In the genomic region with DNA sequence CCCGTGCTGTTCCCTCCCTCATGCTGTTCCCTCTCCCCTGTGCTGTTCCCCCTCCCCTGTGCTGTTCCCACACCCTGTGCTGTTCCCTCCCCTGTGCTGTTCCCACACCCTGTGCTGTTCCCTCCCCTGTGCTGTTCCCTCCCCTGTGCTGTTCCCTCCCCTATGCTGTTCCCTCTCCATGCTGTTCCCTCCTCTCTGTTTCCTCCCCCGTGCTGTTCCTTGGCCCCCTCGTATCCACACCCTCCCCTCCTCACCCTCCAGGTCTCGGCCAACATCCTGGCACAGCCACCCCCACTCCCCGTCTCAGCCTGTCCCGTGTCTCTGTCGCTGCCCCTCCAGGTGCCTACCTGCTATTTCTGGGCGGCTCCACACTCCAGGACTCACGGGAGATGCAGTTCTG, we compare ENCODE assay signal across 2 cellular contexts.
TF ChIP-seq lines count a peak whose summit lies in the region.

No MANE protein-coding gene starts in this region.

TF ChIP-seq in K562, 482 proteins besides CTCF, POLR2A, EP300 and RAD21:
- TF ChIP-seq BCL6 (CRISPR knock-in tag; IDR thresholded peaks at IDR 0.05) (no peak), ZNF274 (IDR thresholded peaks at IDR 0.05; ENCODE audit: borderline replicate concordance, low read depth, low read length) (no peak), BCOR (IDR thresholded peaks at IDR 0.05) (peak; percentile 56; the same call in 1 of the 2 replicates), RCOR1 (IDR thresholded peaks at IDR 0.05; ENCODE audit: borderline replicate concordance in 1 of 2, low read depth in 2 of 2, low read length in 2 of 2) (0 out of 4 replicates have a peak, but pooled peaks of 1 of the 2 experiments have one; percentile 25), BRD9 (IDR thresholded peaks at IDR 0.05; ENCODE audit: low read depth, partially characterized antibody) (peak; percentile 52), CTBP1 (IDR thresholded peaks at IDR 0.05; ENCODE audit: borderline replicate concordance) (no peak), KDM1A (IDR thresholded peaks at IDR 0.05) (peak in 1 of 2 experiments; percentile 43; a peak in 1 of 4 replicates), RBBP5 (IDR thresholded peaks at IDR 0.05; ENCODE audit: borderline replicate concordance, insufficient read depth, low read length, poor library complexity, severe bottlenecking) (no peak), POLR2G (IDR thresholded peaks at IDR 0.05; ENCODE audit: low read depth, low read length) (0 out of 2 replicates have a peak, but pooled peaks have one; percentile 10), ZNF511 (CRISPR knock-in tag; IDR thresholded peaks at IDR 0.05) (no peak), SMARCA5 (IDR thresholded peaks at IDR 0.05) (peak; percentile 53; the same call in 1 of the 2 replicates), ZNF586 (CRISPR knock-in tag; conservative IDR thresholded peaks at IDR 0.05) (no peak), SREBF2 (CRISPR knock-in tag; IDR thresholded peaks at IDR 0.05) (no peak), HDAC1 (IDR thresholded peaks at IDR 0.05) (0 out of 4 replicates have a peak, but pooled peaks of 1 of the 2 experiments have one; percentile 22)

TF ChIP-seq in GM23338, 12 proteins besides CTCF, POLR2A, EP300 and RAD21:
- TF ChIP-seq POLR2AphosphoS5 (IDR thresholded peaks at IDR 0.05; ENCODE audit: low read depth) (no peak; the same call in 1 of the 2 replicates), ZNF114 (CRISPR knock-in tag; IDR thresholded peaks at IDR 0.05) (no peak), JUNB (IDR thresholded peaks at IDR 0.05; ENCODE audit: unreplicated experiment) (no peak), ETS1 (IDR thresholded peaks at IDR 0.05) (no peak), STAT1 (IDR thresholded peaks at IDR 0.05; ENCODE audit: unreplicated experiment) (no peak), EZH2 (IDR thresholded peaks at IDR 0.05; ENCODE audit: low read depth, unreplicated experiment) (no peak), ZNF331 (CRISPR knock-in tag; IDR thresholded peaks at IDR 0.05; ENCODE audit: low read depth) (no peak), CREB1 (CRISPR knock-in tag; IDR thresholded peaks at IDR 0.05; ENCODE audit: low read depth) (no peak), NANOG (IDR thresholded peaks at IDR 0.05; ENCODE audit: borderline replicate concordance) (no peak)
- TF ChIP-seq, protein P1, sequence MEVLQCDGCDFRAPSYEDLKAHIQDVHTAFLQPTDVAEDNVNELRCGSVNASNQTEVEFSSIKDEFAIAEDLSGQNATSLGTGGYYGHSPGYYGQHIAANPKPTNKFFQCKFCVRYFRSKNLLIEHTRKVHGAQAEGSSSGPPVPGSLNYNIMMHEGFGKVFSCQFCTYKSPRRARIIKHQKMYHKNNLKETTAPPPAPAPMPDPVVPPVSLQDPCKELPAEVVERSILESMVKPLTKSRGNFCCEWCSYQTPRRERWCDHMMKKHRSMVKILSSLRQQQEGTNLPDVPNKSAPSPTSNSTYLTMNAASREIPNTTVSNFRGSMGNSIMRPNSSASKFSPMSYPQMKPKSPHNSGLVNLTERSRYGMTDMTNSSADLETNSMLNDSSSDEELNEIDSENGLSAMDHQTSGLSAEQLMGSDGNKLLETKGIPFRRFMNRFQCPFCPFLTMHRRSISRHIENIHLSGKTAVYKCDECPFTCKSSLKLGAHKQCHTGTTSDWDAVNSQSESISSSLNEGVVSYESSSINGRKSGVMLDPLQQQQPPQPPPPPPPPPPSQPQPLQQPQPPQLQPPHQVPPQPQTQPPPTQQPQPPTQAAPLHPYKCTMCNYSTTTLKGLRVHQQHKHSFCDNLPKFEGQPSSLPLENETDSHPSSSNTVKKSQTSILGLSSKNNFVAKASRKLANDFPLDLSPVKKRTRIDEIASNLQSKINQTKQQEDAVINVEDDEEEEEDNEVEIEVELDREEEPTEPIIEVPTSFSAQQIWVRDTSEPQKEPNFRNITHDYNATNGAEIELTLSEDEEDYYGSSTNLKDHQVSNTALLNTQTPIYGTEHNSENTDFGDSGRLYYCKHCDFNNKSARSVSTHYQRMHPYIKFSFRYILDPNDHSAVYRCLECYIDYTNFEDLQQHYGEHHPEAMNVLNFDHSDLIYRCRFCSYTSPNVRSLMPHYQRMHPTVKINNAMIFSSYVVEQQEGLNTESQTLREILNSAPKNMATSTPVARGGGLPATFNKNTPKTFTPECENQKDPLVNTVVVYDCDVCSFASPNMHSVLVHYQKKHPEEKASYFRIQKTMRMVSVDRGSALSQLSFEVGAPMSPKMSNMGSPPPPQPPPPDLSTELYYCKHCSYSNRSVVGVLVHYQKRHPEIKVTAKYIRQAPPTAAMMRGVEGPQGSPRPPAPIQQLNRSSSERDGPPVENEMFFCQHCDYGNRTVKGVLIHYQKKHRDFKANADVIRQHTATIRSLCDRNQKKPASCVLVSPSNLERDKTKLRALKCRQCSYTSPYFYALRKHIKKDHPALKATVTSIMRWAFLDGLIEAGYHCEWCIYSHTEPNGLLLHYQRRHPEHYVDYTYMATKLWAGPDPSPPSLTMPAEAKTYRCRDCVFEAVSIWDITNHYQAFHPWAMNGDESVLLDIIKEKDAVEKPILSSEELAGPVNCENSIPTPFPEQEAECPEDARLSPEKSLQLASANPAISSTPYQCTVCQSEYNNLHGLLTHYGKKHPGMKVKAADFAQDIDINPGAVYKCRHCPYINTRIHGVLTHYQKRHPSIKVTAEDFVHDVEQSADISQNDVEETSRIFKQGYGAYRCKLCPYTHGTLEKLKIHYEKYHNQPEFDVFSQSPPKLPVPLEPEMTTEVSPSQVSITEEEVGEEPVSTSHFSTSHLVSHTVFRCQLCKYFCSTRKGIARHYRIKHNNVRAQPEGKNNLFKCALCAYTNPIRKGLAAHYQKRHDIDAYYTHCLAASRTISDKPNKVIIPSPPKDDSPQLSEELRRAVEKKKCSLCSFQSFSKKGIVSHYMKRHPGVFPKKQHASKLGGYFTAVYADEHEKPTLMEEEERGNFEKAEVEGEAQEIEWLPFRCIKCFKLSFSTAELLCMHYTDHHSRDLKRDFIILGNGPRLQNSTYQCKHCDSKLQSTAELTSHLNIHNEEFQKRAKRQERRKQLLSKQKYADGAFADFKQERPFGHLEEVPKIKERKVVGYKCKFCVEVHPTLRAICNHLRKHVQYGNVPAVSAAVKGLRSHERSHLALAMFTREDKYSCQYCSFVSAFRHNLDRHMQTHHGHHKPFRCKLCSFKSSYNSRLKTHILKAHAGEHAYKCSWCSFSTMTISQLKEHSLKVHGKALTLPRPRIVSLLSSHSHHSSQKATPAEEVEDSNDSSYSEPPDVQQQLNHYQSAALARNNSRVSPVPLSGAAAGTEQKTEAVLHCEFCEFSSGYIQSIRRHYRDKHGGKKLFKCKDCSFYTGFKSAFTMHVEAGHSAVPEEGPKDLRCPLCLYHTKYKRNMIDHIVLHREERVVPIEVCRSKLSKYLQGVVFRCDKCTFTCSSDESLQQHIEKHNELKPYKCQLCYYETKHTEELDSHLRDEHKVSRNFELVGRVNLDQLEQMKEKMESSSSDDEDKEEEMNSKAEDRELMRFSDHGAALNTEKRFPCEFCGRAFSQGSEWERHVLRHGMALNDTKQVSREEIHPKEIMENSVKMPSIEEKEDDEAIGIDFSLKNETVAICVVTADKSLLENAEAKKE (CRISPR knock-in tag; IDR thresholded peaks at IDR 0.05), result no peak
- TF ChIP-seq, protein P2, sequence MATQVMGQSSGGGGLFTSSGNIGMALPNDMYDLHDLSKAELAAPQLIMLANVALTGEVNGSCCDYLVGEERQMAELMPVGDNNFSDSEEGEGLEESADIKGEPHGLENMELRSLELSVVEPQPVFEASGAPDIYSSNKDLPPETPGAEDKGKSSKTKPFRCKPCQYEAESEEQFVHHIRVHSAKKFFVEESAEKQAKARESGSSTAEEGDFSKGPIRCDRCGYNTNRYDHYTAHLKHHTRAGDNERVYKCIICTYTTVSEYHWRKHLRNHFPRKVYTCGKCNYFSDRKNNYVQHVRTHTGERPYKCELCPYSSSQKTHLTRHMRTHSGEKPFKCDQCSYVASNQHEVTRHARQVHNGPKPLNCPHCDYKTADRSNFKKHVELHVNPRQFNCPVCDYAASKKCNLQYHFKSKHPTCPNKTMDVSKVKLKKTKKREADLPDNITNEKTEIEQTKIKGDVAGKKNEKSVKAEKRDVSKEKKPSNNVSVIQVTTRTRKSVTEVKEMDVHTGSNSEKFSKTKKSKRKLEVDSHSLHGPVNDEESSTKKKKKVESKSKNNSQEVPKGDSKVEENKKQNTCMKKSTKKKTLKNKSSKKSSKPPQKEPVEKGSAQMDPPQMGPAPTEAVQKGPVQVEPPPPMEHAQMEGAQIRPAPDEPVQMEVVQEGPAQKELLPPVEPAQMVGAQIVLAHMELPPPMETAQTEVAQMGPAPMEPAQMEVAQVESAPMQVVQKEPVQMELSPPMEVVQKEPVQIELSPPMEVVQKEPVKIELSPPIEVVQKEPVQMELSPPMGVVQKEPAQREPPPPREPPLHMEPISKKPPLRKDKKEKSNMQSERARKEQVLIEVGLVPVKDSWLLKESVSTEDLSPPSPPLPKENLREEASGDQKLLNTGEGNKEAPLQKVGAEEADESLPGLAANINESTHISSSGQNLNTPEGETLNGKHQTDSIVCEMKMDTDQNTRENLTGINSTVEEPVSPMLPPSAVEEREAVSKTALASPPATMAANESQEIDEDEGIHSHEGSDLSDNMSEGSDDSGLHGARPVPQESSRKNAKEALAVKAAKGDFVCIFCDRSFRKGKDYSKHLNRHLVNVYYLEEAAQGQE (IDR thresholded peaks at IDR 0.05; ENCODE audit: unreplicated experiment), result no peak
